Comparison of ENCODE assay signal across 2 cellular contexts in genomic region chr19:18610556-18611326, GRCh38.
A peak's percentile ranks its signal among the peaks of the same experiment; 100 is the strongest.
TF ChIP-seq lines count a peak whose summit lies in the region.

No MANE protein-coding gene starts in this region.

TF ChIP-seq in A549, 52 proteins besides CTCF, POLR2A, EP300 and RAD21 (continued from another document):
- no peak for TF ChIP-seq ATOH8 (CRISPR knock-in tag; IDR thresholded peaks at IDR 0.05; ENCODE audit: low read depth)
- TF ChIP-seq HEYL (CRISPR knock-in tag; IDR thresholded peaks at IDR 0.05), result no peak
- no peak for TF ChIP-seq CHD2 (IDR thresholded peaks at IDR 0.05; ENCODE audit: low read length, partially characterized antibody)

TF ChIP-seq in GM23338, 12 proteins besides CTCF, POLR2A, EP300 and RAD21 (continued from another document):
- TF ChIP-seq ZNF462 (CRISPR knock-in tag; IDR thresholded peaks at IDR 0.05), result no peak
- TF ChIP-seq CREB1 (CRISPR knock-in tag; IDR thresholded peaks at IDR 0.05; ENCODE audit: low read depth), result 0 out of 2 replicates have a peak, but pooled peaks have one; percentile 10
- TF ChIP-seq NANOG (IDR thresholded peaks at IDR 0.05; ENCODE audit: borderline replicate concordance), result no peak
- peak; percentile 54; the same call in 1 of the 2 replicates for TF ChIP-seq ETS1 (IDR thresholded peaks at IDR 0.05)
- peak; percentile 4 for TF ChIP-seq EZH2 (IDR thresholded peaks at IDR 0.05; ENCODE audit: low read depth, unreplicated experiment)
- TF ChIP-seq EZH2phosphoT487 (IDR thresholded peaks at IDR 0.05; ENCODE audit: unreplicated experiment), result no peak
- no peak for TF ChIP-seq REST (IDR thresholded peaks at IDR 0.05; ENCODE audit: unreplicated experiment)
- TF ChIP-seq POLR2AphosphoS5 (IDR thresholded peaks at IDR 0.05; ENCODE audit: low read depth), result no peak; the same call in none of the 2 replicates
